20 cellular contexts compared by ENCODE assay signal in the genomic region with DNA sequence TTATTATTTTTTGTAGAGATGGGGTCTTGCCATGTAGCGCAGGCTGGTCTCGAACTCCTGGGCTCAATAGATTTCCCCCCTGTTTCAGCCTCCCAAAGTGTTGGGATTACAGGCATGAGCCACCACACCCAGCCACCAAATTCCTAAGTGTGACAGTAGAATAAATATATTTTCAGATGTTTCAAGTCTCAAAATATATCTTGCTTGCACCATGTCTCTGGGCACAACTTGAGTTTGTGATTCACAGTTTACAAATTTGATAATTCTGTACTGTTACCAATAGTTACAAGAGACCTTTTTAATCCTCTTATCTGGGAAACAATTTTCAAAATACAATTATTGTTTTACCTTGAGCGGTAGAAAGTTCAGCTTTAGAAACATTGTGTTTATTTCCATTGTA.
"Had no signal": no experiment of that assay in that cellular context is flagged by ENCODE, and none has a peak within 500 bp of the region (broad histone marks: within the 10 kb centered on the region; RNA-seq: fewer than 3 reads in every experiment).

No MANE protein-coding gene starts in this region.

- H3K9me3 Mint-ChIP-seq: mesothelial cell of epicardium had no signal

- H3K36me3 Mint-ChIP-seq: mesothelial cell of epicardium had no signal

- H3K9me3 ChIP-seq: esophagus muscularis mucosa, gastrocnemius medialis, heart right ventricle, left lung, lower lobe of right lung, mucosa of descending colon had no signal

- H3K27ac Mint-ChIP-seq: mesothelial cell of epicardium had no signal

- H3K27ac ChIP-seq: coronary artery, dorsolateral prefrontal cortex, esophagus muscularis mucosa, gastrocnemius medialis, heart right ventricle, left lung, lower lobe of right lung had no signal

- H3K4me3 Mint-ChIP-seq: mesothelial cell of epicardium had no signal

- ATAC-seq: gastrocnemius medialis, heart right ventricle, left cardiac atrium, left lung, left ventricle myocardium superior, lower lobe of right lung, mucosa of descending colon had no signal

- H3K4me3 ChIP-seq: coronary artery, dorsolateral prefrontal cortex, esophagus muscularis mucosa, gastrocnemius medialis, heart right ventricle, left lung, lower lobe of right lung, mucosa of descending colon had no signal

- H3K36me3 ChIP-seq: esophagus muscularis mucosa, gastrocnemius medialis, left lung had no signal

- DNase-seq: dermis blood vessel endothelial cell; dorsolateral prefrontal cortex; effector CD4-positive, alpha-beta T cell; effector memory CD4-positive, alpha-beta T cell; foreskin fibroblast; foreskin melanocyte; gastrocnemius medialis; glutamatergic neuron; head of caudate nucleus; heart right ventricle; hippocampal formation; left cardiac atrium; left lung; left ventricle myocardium superior; lower lobe of right lung; mesenchymal stem cell had no signal

- H3K27me3 ChIP-seq: dorsolateral prefrontal cortex, esophagus muscularis mucosa, gastrocnemius medialis, heart right ventricle, left lung had no signal
